Comparison of ENCODE assay signal across 11 cellular contexts in the genomic region with DNA sequence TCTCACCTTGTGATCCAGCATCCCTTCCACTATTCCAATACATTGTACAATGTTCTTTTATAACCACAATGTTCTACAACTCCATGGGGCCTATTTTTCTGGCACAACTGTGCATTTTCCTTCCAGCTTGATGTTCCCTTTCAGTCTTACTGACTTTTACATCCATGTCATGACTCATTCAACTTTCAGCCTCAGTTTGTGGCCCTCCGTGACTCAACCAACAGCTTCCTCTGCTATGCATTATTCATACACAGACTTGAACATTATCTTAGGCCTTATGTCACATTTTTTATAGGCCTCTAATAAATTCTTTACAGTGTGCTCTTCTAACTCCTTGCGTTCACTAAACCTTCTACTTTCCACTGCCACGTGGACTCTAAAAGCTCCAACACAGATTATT.
DNase-seq lines count a peak whose midpoint lies in the region; ATAC-seq and TF ChIP-seq lines count a peak whose summit lies in the region.
"Had no signal": no experiment of that assay in that cellular context is flagged by ENCODE, and none has a peak within 500 bp of the region (broad histone marks: within the 10 kb centered on the region; RNA-seq: fewer than 3 reads in every experiment).

No MANE protein-coding gene starts in this region.

- WGBS in mammary epithelial cell (ENCODE audit: low coverage, missing lambda C conversion rate) = 24% methylated on average over 3 of the region's 3 CpGs

- ATAC-seq in HG03442 (IDR thresholded peaks at IDR 0.05; ENCODE audit: unreplicated experiment) (no peak), HG03354 (IDR thresholded peaks at IDR 0.05; ENCODE audit: poor library complexity, severe bottlenecking, unreplicated experiment) (no peak)
- ATAC-seq: effector memory CD8-positive, alpha-beta T cell had no signal

- H3K9ac ChIP-seq in mammary epithelial cell (ENCODE audit: insufficient read depth, low read length) = no peak overlapping the region

- no peak overlapping the region for H3K4me3 ChIP-seq in mammary epithelial cell (replicated peaks in 1 of 3; ENCODE audit: insufficient read depth in 1 of 3, low read depth in 2 of 3, low read length in 3 of 3)
- no peak overlapping the region for H3K4me3 ChIP-seq in right atrium auricular region
- H3K4me3 ChIP-seq: thoracic aorta had no signal

- no peaks in the 10 kb centered on the region for H3K79me2 ChIP-seq in mammary epithelial cell (ENCODE audit: insufficient read depth, low read length)

- H2AFZ ChIP-seq in mammary epithelial cell (ENCODE audit: low read depth, low read length) = no peak overlapping the region

- no peaks in the 10 kb centered on the region for H3K36me3 ChIP-seq in mammary epithelial cell (ENCODE audit: insufficient read depth, low read length)
- H3K36me3 ChIP-seq in right atrium auricular region = no peaks in the 10 kb centered on the region
- H3K36me3 ChIP-seq: thoracic aorta had no signal

- no TSS peak for BruUV-seq in mammary epithelial cell (replicated peaks; lab: Mats Ljungman, UMichigan)

- H3K4me1 ChIP-seq in mammary epithelial cell (ENCODE audit: insufficient read depth, low read length) (peaks cover 8% of the 10 kb centered on the region), right atrium auricular region (no peaks in the 10 kb centered on the region)

- H3K27ac ChIP-seq in mammary epithelial cell (ENCODE audit: insufficient read depth, low read depth, low read length) (no peak overlapping the region), right atrium auricular region (no peak overlapping the region)
- H3K27ac ChIP-seq: thoracic aorta had no signal

- dilution Hi-C loops in mammary epithelial cell (cut with HindIII; ENCODE audit: low sequenced_read_pairs) = no loop called here

- CTCF ChIA-PET in mammary epithelial cell (lab: Charles Lee; ENCODE audit: low non-redundant PET) = no interaction called here

- intact Hi-C loops in mammary epithelial cell (cut with micrococcal nuclease) = no loop called here

- DNase-seq in ELR (ENCODE audit: low read depth) = peak; percentile 95
- peak; percentile 62 for DNase-seq in MV-4-11 (lab: John Stamatoyannopoulos, UW)
- DNase-seq in mammary epithelial cell = peak; percentile 90
- peak; percentile 84 for DNase-seq in non-pigmented ciliary epithelial cell (ENCODE audit: low read depth)
- no peak for DNase-seq in right atrium auricular region (ENCODE audit: low spot score)
- DNase-seq in NOMO-1 (lab: John Stamatoyannopoulos, UW; ENCODE audit: unreplicated experiment in 2 of 2) = no peak
- DNase-seq: effector memory CD8-positive, alpha-beta T cell; OCI-M1 had no signal

- H3K9me3 ChIP-seq in mammary epithelial cell (replicated peaks; ENCODE audit: insufficient read depth, low read length) (no peaks in the 10 kb centered on the region), right atrium auricular region (no peaks in the 10 kb centered on the region)
- H3K9me3 ChIP-seq: thoracic aorta had no signal

- TF ChIP-seq CTCF in mammary epithelial cell (conservative IDR thresholded peaks at IDR 0.05 in 1 of 2, IDR thresholded peaks at IDR 0.05 in 1 of 2; ENCODE audit: extremely low read depth in 1 of 2, insufficient read depth in 1 of 2, low read depth in 1 of 2, low read length in 2 of 2) (no peak), right atrium auricular region (IDR thresholded peaks at IDR 0.05) (no peak)

- H3K4me2 ChIP-seq in mammary epithelial cell (ENCODE audit: insufficient read depth, low read depth, low read length) = peak overlapping the region; percentile 7

- in situ Hi-C loops in mammary epithelial cell (cut with MboI; ENCODE audit: low sequenced_read_pairs in 2 of 2) = no loop called here

- H4K20me1 ChIP-seq in mammary epithelial cell (ENCODE audit: insufficient read depth, low read length) = no peaks in the 10 kb centered on the region

- H3K27me3 ChIP-seq in mammary epithelial cell (ENCODE audit: insufficient read depth, low read length) (no peaks in the 10 kb centered on the region), right atrium auricular region (no peaks in the 10 kb centered on the region)

Comparison
In these comparisons a context has a peak if more than half of its experiments do, and no peak if none do; other contexts are left out.
1. DNase-seq: peak in ELR (single experiment), MV-4-11 (single experiment), mammary epithelial cell (single experiment) and non-pigmented ciliary epithelial cell (single experiment); none in right atrium auricular region (single experiment) and NOMO-1 (0 of 2).